16 cellular contexts compared by ENCODE assay signal in the genomic region with DNA sequence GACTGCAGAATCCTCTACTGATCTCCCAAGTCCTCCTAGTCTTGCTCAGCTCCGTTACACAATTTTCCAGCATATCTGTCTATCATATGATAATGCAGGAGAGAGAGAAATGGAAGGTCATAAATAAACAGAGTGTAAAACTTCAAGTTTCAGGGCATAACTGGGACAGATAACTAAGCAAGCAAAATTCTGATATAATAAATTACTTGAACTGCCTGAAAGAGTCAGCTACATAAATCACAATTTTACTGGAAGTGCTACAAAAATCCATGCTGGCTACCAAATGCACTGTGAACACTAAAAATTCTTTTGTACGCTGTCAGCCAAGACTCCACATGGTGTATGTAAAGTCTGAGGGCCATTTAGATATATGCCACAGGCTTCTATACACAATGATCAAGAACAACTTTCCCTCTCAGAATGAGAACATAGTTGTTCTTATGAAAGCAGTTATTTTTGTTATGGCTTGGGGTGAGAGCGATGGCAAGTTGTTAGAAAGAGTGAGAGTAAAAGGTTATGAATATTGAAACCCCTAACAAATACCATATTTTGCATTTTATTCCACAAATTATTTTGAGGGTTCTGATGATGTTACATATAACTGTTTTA.
"Had no signal": no experiment of that assay in that cellular context is flagged by ENCODE, and none has a peak within 500 bp of the region (broad histone marks: within the 10 kb centered on the region; RNA-seq: fewer than 3 reads in every experiment).

No MANE protein-coding gene starts in this region.

- FAIRE-seq: islet of Langerhans, pancreas had no signal

- H3K27me3 Mint-ChIP-seq: naive B cell; stimulated activated naive CD8-positive, alpha-beta T cell treated with anti-CD3 and anti-CD28 coated beads, Interleukin-15, Interleukin-2, amounts not matched to agents 100 ng/mL and 50 ng/mL, for 24 hours had no signal

- H3K27ac Mint-ChIP-seq: activated naive CD8-positive, alpha-beta T cell treated with anti-CD3 and anti-CD28 coated beads, Interleukin-2, amount 10 ng/mL, durations not matched to agents 7 days and 5 days; naive B cell; stimulated activated naive CD8-positive, alpha-beta T cell treated with anti-CD3 and anti-CD28 coated beads, Interleukin-15, Interleukin-2, amounts not matched to agents 100 ng/mL and 50 ng/mL, for 24 hours had no signal

- DNase-seq: activated CD4-positive, alpha-beta T cell treated with anti-CD3 and anti-CD28 coated beads, Interleukin-2, amount 50 U/mL, for 1 hour; activated CD8-positive, alpha-beta memory T cell treated with anti-CD3 and anti-CD28 coated beads for 24 hours; activated naive CD4-positive, alpha-beta T cell; activated naive CD8-positive, alpha-beta T cell treated with anti-CD3 and anti-CD28 coated beads, Interleukin-2, amount 10 ng/mL, durations not matched to agents 7 days and 5 days; anterior cingulate cortex; dorsolateral prefrontal cortex; erythroblast; naive B cell; pancreas; sigmoid colon; spleen; upper lobe of right lung had no signal

- ATAC-seq: left lobe of liver, pancreas, upper lobe of right lung had no signal

- H3K4me3 Mint-ChIP-seq: activated naive CD8-positive, alpha-beta T cell treated with anti-CD3 and anti-CD28 coated beads, Interleukin-2, amount 10 ng/mL, durations not matched to agents 7 days and 5 days; naive B cell; stimulated activated naive CD8-positive, alpha-beta T cell treated with anti-CD3 and anti-CD28 coated beads, Interleukin-15, Interleukin-2, amounts not matched to agents 100 ng/mL and 50 ng/mL, for 24 hours had no signal

- H3K36me3 Mint-ChIP-seq: activated naive CD8-positive, alpha-beta T cell treated with anti-CD3 and anti-CD28 coated beads, Interleukin-2, amount 10 ng/mL, durations not matched to agents 7 days and 5 days; naive B cell had no signal

- H3K4me3 ChIP-seq: dorsolateral prefrontal cortex, pancreas, sigmoid colon, spleen, thoracic aorta, upper lobe of right lung had no signal

- H3K9me3 Mint-ChIP-seq: activated naive CD8-positive, alpha-beta T cell treated with anti-CD3 and anti-CD28 coated beads, Interleukin-2, amount 10 ng/mL, durations not matched to agents 7 days and 5 days; naive B cell; stimulated activated naive CD8-positive, alpha-beta T cell treated with anti-CD3 and anti-CD28 coated beads, Interleukin-15, Interleukin-2, amounts not matched to agents 100 ng/mL and 50 ng/mL, for 24 hours had no signal

- H3K4me1 Mint-ChIP-seq: activated naive CD8-positive, alpha-beta T cell treated with anti-CD3 and anti-CD28 coated beads, Interleukin-2, amount 10 ng/mL, durations not matched to agents 7 days and 5 days; naive B cell had no signal
